In the genomic region with DNA sequence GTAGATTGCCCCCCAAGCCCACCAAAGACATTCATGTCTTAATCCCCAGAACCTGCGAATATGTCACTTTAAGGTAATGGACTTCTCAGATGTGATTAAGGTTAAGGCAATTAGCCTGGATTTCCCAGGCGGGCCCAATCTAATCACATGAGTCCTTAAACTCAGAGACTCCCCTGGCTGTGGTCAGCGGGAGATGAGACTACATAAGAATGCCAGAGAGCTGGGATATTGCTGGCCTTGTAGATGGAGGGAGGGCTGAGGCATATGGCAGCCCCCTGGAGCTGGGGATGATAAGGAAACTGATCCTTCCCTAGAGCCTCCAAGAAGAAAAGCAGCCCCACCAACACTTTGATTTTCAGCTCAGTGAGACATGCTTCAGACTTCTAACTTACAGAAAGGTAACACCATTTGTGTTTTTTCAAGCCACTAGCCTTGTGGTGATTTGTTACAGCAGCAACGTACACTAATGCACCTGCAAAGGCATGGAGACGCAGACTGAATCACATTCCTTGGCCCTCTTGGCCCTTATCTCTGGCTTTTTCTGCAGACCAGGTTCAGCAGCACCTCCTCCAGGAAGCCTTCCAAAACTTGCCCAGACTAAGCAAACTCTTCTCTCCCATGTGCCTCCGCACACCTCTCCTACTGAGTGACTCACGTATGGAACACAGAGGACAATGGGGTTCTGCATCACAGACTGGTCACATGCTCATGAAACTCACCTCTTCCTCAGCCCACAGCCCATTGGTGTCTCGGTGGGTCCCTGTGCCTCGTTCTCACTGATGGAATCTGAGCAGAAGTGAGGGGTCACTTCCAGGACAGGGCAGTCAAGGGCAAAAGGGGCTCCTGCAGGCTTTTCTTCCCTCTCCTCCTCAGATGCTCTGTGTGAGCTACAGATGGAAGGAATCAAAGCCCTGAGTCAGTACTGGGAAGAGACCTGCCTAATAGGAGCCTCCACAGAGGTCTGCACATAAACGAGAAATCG, we compare ENCODE assay signal across 20 cellular contexts.
"Had no signal": no experiment of that assay in that cellular context is flagged by ENCODE, and none has a peak within 500 bp of the region (broad histone marks: within the 10 kb centered on the region; RNA-seq: fewer than 3 reads in every experiment).

No MANE protein-coding gene starts in this region.

- H3K36me3 Mint-ChIP-seq: mesothelial cell of epicardium had no signal

- H3K4me1 ChIP-seq: ascending aorta, breast epithelium, prostate gland, transverse colon had no signal

- H3K36me3 ChIP-seq: ascending aorta, breast epithelium, prostate gland, transverse colon had no signal

- ATAC-seq: effector memory CD8-positive, alpha-beta T cell; right cardiac atrium had no signal

- H3K27ac ChIP-seq: ascending aorta, breast epithelium, prostate gland, skin epidermis, transverse colon had no signal

- H3K27me3 ChIP-seq: ascending aorta had no signal

- DNase-seq: activated CD4-positive, alpha-beta T cell treated with anti-CD3 and anti-CD28 coated beads, Interleukin-2, amount 50 U/mL, for 4 hours; activated naive CD4-positive, alpha-beta T cell treated with anti-CD3 and anti-CD28 coated beads for 36 hours; cerebellar nuclear complex; dermis blood vessel endothelial cell; effector memory CD8-positive, alpha-beta T cell; glutamatergic neuron; hypothalamus; nephron progenitor cell; right cardiac atrium; stimulated activated CD4-positive, alpha-beta T cell treated with anti-CD3 and anti-CD28 coated beads, Interleukin-15, amount 100 ng/mL, for 24 hours; stimulated activated CD4-positive, alpha-beta T cell treated with anti-CD3 and anti-CD28 coated beads, Interleukin-4, amount 100 ng/mL, for 1 hour; stimulated activated naive CD4-positive, alpha-beta T cell treated with Interleukin-2 at 50 U/mL for 16 hours; transverse colon had no signal

- H3K27ac Mint-ChIP-seq: activated naive CD4-positive, alpha-beta T cell treated with anti-CD3 and anti-CD28 coated beads for 36 hours; activated T-helper 2 cell treated with anti-CD3 and anti-CD28 coated beads, Interferon-gamma antibody, Interleukin-2, Interleukin-4, amounts not matched to agents 10 μg/mL and 5 μg/mL and 100 μg/mL, durations not matched to agents 14 hours and 24 hours and 36 hours; effector memory CD8-positive, alpha-beta T cell; mesothelial cell of epicardium; nephron progenitor cell; T-helper 2 cell treated with Interferon-gamma antibody and Interleukin-4, amounts not matched to agents 5 μg/mL and 100 μg/mL, for 36 hours had no signal

- H3K4me3 Mint-ChIP-seq: activated naive CD4-positive, alpha-beta T cell treated with anti-CD3 and anti-CD28 coated beads for 36 hours; effector memory CD8-positive, alpha-beta T cell; mesothelial cell of epicardium; nephron progenitor cell; T-helper 2 cell treated with Interferon-gamma antibody and Interleukin-4, amounts not matched to agents 5 μg/mL and 100 μg/mL, for 36 hours had no signal

- H3K4me1 Mint-ChIP-seq: mesothelial cell of epicardium had no signal

- H3K9me3 ChIP-seq: ascending aorta, breast epithelium, prostate gland, transverse colon had no signal

- H3K4me3 ChIP-seq: ascending aorta, breast epithelium, prostate gland, skin epidermis, transverse colon had no signal

- H3K9me3 Mint-ChIP-seq: activated T-helper 2 cell treated with anti-CD3 and anti-CD28 coated beads, Interferon-gamma antibody, Interleukin-2, Interleukin-4, amounts not matched to agents 10 μg/mL and 5 μg/mL and 100 μg/mL, durations not matched to agents 14 hours and 24 hours and 36 hours; effector memory CD8-positive, alpha-beta T cell; T-helper 2 cell treated with Interferon-gamma antibody and Interleukin-4, amounts not matched to agents 5 μg/mL and 100 μg/mL, for 36 hours had no signal
